Comparison of ENCODE assay signal across 22 cellular contexts in genomic region chr11:886568-886967, GRCh38. TPM values are rescaled to one million over a fixed set of nuclear protein-coding genes. Genes with fewer than 3 reads are reported as not detected.
DNase-seq lines count a peak whose midpoint lies in the region; ATAC-seq, FAIRE-seq and TF ChIP-seq lines count a peak whose summit lies in the region.
"Had no signal": no experiment of that assay in that cellular context is flagged by ENCODE, and none has a peak within 500 bp of the region (broad histone marks: within the 10 kb centered on the region; RNA-seq: fewer than 3 reads in every experiment).

No MANE protein-coding gene starts in this region.

- no peaks in the 10 kb centered on the region for H3K27me3 Mint-ChIP-seq in Caco-2 (ENCODE audit: insufficient read depth, unreplicated experiment)
- H3K27me3 Mint-ChIP-seq: B cell; CD4-positive, CD25-positive, alpha-beta regulatory T cell had no signal

- no peak for TF ChIP-seq EP300 in H1 (IDR thresholded peaks at IDR 0.05; ENCODE audit: borderline replicate concordance in 1 of 2, low read depth in 2 of 2, low read length in 2 of 2)

- no peak overlapping the region for H3K27ac ChIP-seq in Panc1 (ENCODE audit: low read length)
- H3K27ac ChIP-seq in H1 (ENCODE audit: low read depth, low read length): no peak overlapping the region
- H3K27ac ChIP-seq: 22Rv1, BLaER1, C4-2B, GM23248 had no signal

- H4K5ac ChIP-seq in H1 (ENCODE audit: insufficient read length, low read depth, low read length): no peak overlapping the region

- TF ChIP-seq CTCF in Panc1 (IDR thresholded peaks at IDR 0.05): no peak
- no peak for TF ChIP-seq CTCF in H1 (IDR thresholded peaks at IDR 0.05; ENCODE audit: control extremely low read depth in 1 of 3, insufficient read depth in 1 of 3, low read depth in 1 of 3, low read length in 3 of 3)
- no peak for TF ChIP-seq CTCF in Caco-2 (IDR thresholded peaks at IDR 0.05; ENCODE audit: insufficient read depth in 1 of 2, low read depth in 1 of 2, low read length in 1 of 2, severe bottlenecking in 1 of 2, unreplicated experiment in 1 of 2)

- TSS peak; percentile 35 for BruUV-seq in Panc1 (replicated peaks; lab: Mats Ljungman, UMichigan)
- no TSS peak for BruUV-seq in Caco-2 (replicated peaks; lab: Mats Ljungman, UMichigan)

- no peaks in the 10 kb centered on the region for H3K79me1 ChIP-seq in H1 (ENCODE audit: low read depth, low read length)

- no peak overlapping the region for H4K91ac ChIP-seq in H1 (replicated peaks; ENCODE audit: insufficient read length, low read length)

- H3K79me2 ChIP-seq in H1 (ENCODE audit: control insufficient read depth in 1 of 2, insufficient read depth in 2 of 2, low read length in 2 of 2): no peaks in the 10 kb centered on the region

- H3K27me3 ChIP-seq in Panc1 (ENCODE audit: control insufficient read depth, insufficient read depth, low read length) (no peaks in the 10 kb centered on the region), H1 (replicated peaks in 1 of 4; ENCODE audit: control insufficient read depth in 3 of 4, extremely low read depth in 1 of 4, insufficient read depth in 3 of 4, low read length in 3 of 4) (no peaks in the 10 kb centered on the region), Caco-2 (replicated peaks; ENCODE audit: control insufficient read depth, insufficient read depth, low read length) (no peaks in the 10 kb centered on the region)
- H3K27me3 ChIP-seq: BLaER1 had no signal

- H3K14ac ChIP-seq in H1 (ENCODE audit: insufficient read length): no peak overlapping the region

- peaks cover 3 to 20% of the 10 kb centered on the region in 2 experiments for H4K20me1 ChIP-seq in H1 (replicated peaks in 1 of 2; ENCODE audit: control insufficient read depth in 1 of 2, insufficient read depth in 2 of 2, low read length in 2 of 2)

- H3K9me3 ChIP-seq in Panc1 (ENCODE audit: control insufficient read depth, insufficient read depth, low read depth, low read length) (no peaks in the 10 kb centered on the region), H1 (ENCODE audit: insufficient read depth in 2 of 2, low read depth in 1 of 2, low read length in 1 of 2) (no peaks in the 10 kb centered on the region), Caco-2 (no peaks in the 10 kb centered on the region)
- H3K9me3 ChIP-seq: BLaER1 had no signal

- no peak for TF ChIP-seq RAD21 in H1 (IDR thresholded peaks at IDR 0.05 in 1 of 2, conservative IDR thresholded peaks at IDR 0.05 in 1 of 2; ENCODE audit: low read depth in 2 of 2, low read length in 2 of 2)

- H3K27ac Mint-ChIP-seq in stimulated activated effector memory CD8-positive, alpha-beta T cell treated with anti-CD3 and anti-CD28 coated beads, Interleukin-12 subunit alpha, Interleukin-12 subunit beta, amount 100 ng/mL, for 72 hours: peak overlapping the region; percentile 61
- no peak overlapping the region for H3K27ac Mint-ChIP-seq in Caco-2 (ENCODE audit: unreplicated experiment)
- H3K27ac Mint-ChIP-seq: B cell; CD4-positive, CD25-positive, alpha-beta regulatory T cell; CD8-positive, alpha-beta T cell; H9 had no signal

- H3K36me3 ChIP-seq in Panc1 (ENCODE audit: control insufficient read depth, insufficient read depth, low read length): no peaks in the 10 kb centered on the region
- H3K36me3 ChIP-seq in H1 (ENCODE audit: control insufficient read depth in 2 of 4, insufficient read depth in 4 of 4, low read length in 3 of 4): peaks cover 2 to 12% (median 7%) of the 10 kb centered on the region in 4 experiments; a peak in 4 of 8 replicates
- peaks cover 3% of the 10 kb centered on the region for H3K36me3 ChIP-seq in Caco-2 (ENCODE audit: control insufficient read depth, insufficient read depth, low read length)

- no peak for ATAC-seq in Panc1
- ATAC-seq in stimulated activated effector memory CD8-positive, alpha-beta T cell treated with anti-CD3 and anti-CD28 coated beads, Interleukin-12 subunit alpha, Interleukin-12 subunit beta, amount 100 ng/mL, for 72 hours: no peak
- ATAC-seq: CD8-positive, alpha-beta T cell; GM12878; HCT116 had no signal

- H3K9me3 Mint-ChIP-seq in stimulated activated effector memory CD8-positive, alpha-beta T cell treated with anti-CD3 and anti-CD28 coated beads, Interleukin-12 subunit alpha, Interleukin-12 subunit beta, amount 100 ng/mL, for 72 hours: no peaks in the 10 kb centered on the region
- H3K9me3 Mint-ChIP-seq in Caco-2 (ENCODE audit: unreplicated experiment): no peaks in the 10 kb centered on the region
- H3K9me3 Mint-ChIP-seq: CD8-positive, alpha-beta T cell; H9 had no signal

- intact Hi-C loops in Panc1 (cut with micrococcal nuclease; ENCODE audit: unreplicated experiment) (no loop called here), Caco-2 (cut with micrococcal nuclease; ENCODE audit: unreplicated experiment) (no loop called here)

- no peak for FAIRE-seq in H1 (lab: Jason Lieb, UNC)
- FAIRE-seq: A204.1, D721Med, GM12878, GM19239 had no signal

- no peak overlapping the region for H3K4me3 Mint-ChIP-seq in stimulated activated effector memory CD8-positive, alpha-beta T cell treated with anti-CD3 and anti-CD28 coated beads, Interleukin-12 subunit alpha, Interleukin-12 subunit beta, amount 100 ng/mL, for 72 hours
- H3K4me3 Mint-ChIP-seq in Caco-2 (ENCODE audit: unreplicated experiment): no peak overlapping the region
- H3K4me3 Mint-ChIP-seq: B cell; CD4-positive, CD25-positive, alpha-beta regulatory T cell; CD8-positive, alpha-beta T cell; H9 had no signal

- WGBS in H1 (ENCODE audit: extremely low coverage in 1 of 2, insufficient coverage in 1 of 2, insufficient read length in 1 of 2, insufficient replicate concordance in 2 of 2, low coverage in 1 of 2, low lambda C conversion rate in 2 of 2, missing lambda C conversion rate in 1 of 2), 2 experiments: 97% methylated on average over 15 of the region's 17 CpGs; no CpG with 5 or more reads in 1 of the 2 experiments

- no peak overlapping the region for H2AK5ac ChIP-seq in H1 (ENCODE audit: low read depth, low read length)

- no peak overlapping the region for H3K9ac ChIP-seq in H1 (replicated peaks in 1 of 4; ENCODE audit: extremely low read depth in 1 of 4, low read depth in 3 of 4, low read length in 3 of 4)
- H3K9ac ChIP-seq: BLaER1, GM23248 had no signal

- TF ChIP-seq POLR2A in H1 (IDR thresholded peaks at IDR 0.05; ENCODE audit: control extremely low read depth in 1 of 2, low read depth in 2 of 2, low read length in 2 of 2): no peak

- H3K4me2 ChIP-seq in H1 (ENCODE audit: insufficient read depth in 1 of 2, low read depth in 2 of 2, low read length in 2 of 2): no peak overlapping the region
- H3K4me2 ChIP-seq: BLaER1 had no signal

- no peak overlapping the region for H3K56ac ChIP-seq in H1 (replicated peaks; ENCODE audit: insufficient read length, low read depth, low read length)

- no peak overlapping the region for H2BK20ac ChIP-seq in H1 (ENCODE audit: low read length)

- H2BK15ac ChIP-seq in H1 (ENCODE audit: low read length): no peak overlapping the region

- H3K4me1 Mint-ChIP-seq in stimulated activated effector memory CD8-positive, alpha-beta T cell treated with anti-CD3 and anti-CD28 coated beads, Interleukin-12 subunit alpha, Interleukin-12 subunit beta, amount 100 ng/mL, for 72 hours: peaks cover 6% of the 10 kb centered on the region
- H3K4me1 Mint-ChIP-seq in Caco-2 (ENCODE audit: low read depth, unreplicated experiment): no peaks in the 10 kb centered on the region
- H3K4me1 Mint-ChIP-seq: B cell; CD4-positive, CD25-positive, alpha-beta regulatory T cell had no signal

- H2BK5ac ChIP-seq in H1 (ENCODE audit: low read depth, low read length): no peak overlapping the region

- H3K4me1 ChIP-seq in Panc1 (ENCODE audit: control insufficient read depth, insufficient read depth, low read length) (peaks cover 3% of the 10 kb centered on the region), H1 (replicated peaks in 1 of 4; ENCODE audit: control insufficient read depth in 3 of 4, insufficient read depth in 4 of 4, low read length in 3 of 4) (peaks cover 0 to 5% (median 1%) of the 10 kb centered on the region in 4 experiments; a peak in 2 of 7 replicates), Caco-2 (no peaks in the 10 kb centered on the region)

- no peak overlapping the region for H2BK120ac ChIP-seq in H1 (replicated peaks; ENCODE audit: low read depth, low read length)

- no peak overlapping the region for H3K18ac ChIP-seq in H1 (ENCODE audit: extremely low read depth, low read length)

- H4K8ac ChIP-seq in H1 (ENCODE audit: extremely low read depth, insufficient read depth, low read length): peak overlapping the region; percentile 79; the same call in 1 of the 2 replicates

- peaks cover 19% of the 10 kb centered on the region for H3K36me3 Mint-ChIP-seq in stimulated activated effector memory CD8-positive, alpha-beta T cell treated with anti-CD3 and anti-CD28 coated beads, Interleukin-12 subunit alpha, Interleukin-12 subunit beta, amount 100 ng/mL, for 72 hours
- H3K36me3 Mint-ChIP-seq in Caco-2 (ENCODE audit: insufficient read depth, unreplicated experiment): peaks cover 48% of the 10 kb centered on the region

- DNase-seq in Panc1 (ENCODE audit: low read depth, low spot score) (no peak), H1 (ENCODE audit: low read depth in 1 of 2, low spot score in 2 of 2) (no peak), Caco-2 (no peak), RKO (ENCODE audit: low spot score) (no peak)
- no peak for DNase-seq in stimulated activated effector memory CD8-positive, alpha-beta T cell treated with anti-CD3 and anti-CD28 coated beads, Interleukin-12 subunit alpha, Interleukin-12 subunit beta, amount 100 ng/mL, for 72 hours (ENCODE audit: low spot score in 2 of 2)
- DNase-seq: CD4-positive, CD25-positive, alpha-beta regulatory T cell; CD8-positive, alpha-beta T cell; DMS 273 treated with DMSO at 0.1 percent for 48 hours; DMS79; EL; GDM1; GM23248; H9 had no signal

- in situ Hi-C loops in Panc1 (cut with HindIII; ENCODE audit: low pct_unique_long_range_greater_than_20kb, low sequenced_read_pairs): no loop called here

- no peak overlapping the region for H2BK12ac ChIP-seq in H1 (ENCODE audit: low read depth, low read length)

- no peak overlapping the region for H3K4ac ChIP-seq in H1 (replicated peaks; ENCODE audit: insufficient read length, low read depth, low read length)

- no peaks in the 10 kb centered on the region for H3K23me2 ChIP-seq in H1 (ENCODE audit: low read depth, low read length)

- H3K23ac ChIP-seq in H1 (ENCODE audit: insufficient read length): no peak overlapping the region

- CTCF ChIA-PET in Panc1 (lab: Charles Lee) (no interaction called here), H1 (lab: Charles Lee; ENCODE audit: partially characterized antibody) (interaction anchor here (1.8 to 4.9 kb wide), 5 partner anchors 9 to 165 kb away, joined by 4 to 25 read pairs (median 8); no protein-coding TSS in a partner anchor), Caco-2 (lab: Charles Lee) (interaction anchor here (0.7 kb wide), 1 partner anchor 526 kb away, joined by 3 read pairs; no protein-coding TSS in a partner anchor)

- POLR2A ChIA-PET in Panc1 (lab: Charles Lee): no interaction called here
- POLR2A ChIA-PET in H1 (lab: Charles Lee; ENCODE audit: partially characterized antibody): interaction anchor here (0.6 to 1.4 kb wide), 8 partner anchors 8 to 68 kb away, joined by 3 to 4 read pairs (median 3); partner anchors contain the start of gene PNPLA2
- POLR2A ChIA-PET in Caco-2 (lab: Charles Lee): no interaction called here

- H3K4me3 ChIP-seq in Panc1 (ENCODE audit: low read depth in 2 of 2, low read length in 2 of 2) (no peak overlapping the region), H1 (ENCODE audit: extremely low read depth in 1 of 4, insufficient read depth in 2 of 4, low read depth in 3 of 4, low read length in 4 of 4) (no peak overlapping the region), Caco-2 (ENCODE audit: low read depth, low read length) (no peak overlapping the region)
- H3K4me3 ChIP-seq: BLaER1, GM12878, GM23248 had no signal

- H2AFZ ChIP-seq in H1 (ENCODE audit: low read length): no peak overlapping the region
- H2AFZ ChIP-seq: GM23248 had no signal

RNA-seq across cellular contexts. Expression of gene CHID1, which starts 24.0 kb away (rescaled TPM):
- total RNA-seq in Panc1 (2021; ENCODE audit: unreplicated experiment) (224 TPM), Caco-2 (2022) (166 and 180 TPM in 2 replicates)
- polyA plus RNA-seq in Panc1 (2012; ENCODE audit: insufficient read length): 247 TPM
- total RNA-seq in H1 (2021; fragmentation: NEBNext Ultra II Directional; extraction: Animal tissue kit (Norgen Biotek cat#: 25700)): 78.9 and 81.2 TPM in 2 replicates
- 88.5 and 114 TPM in 2 replicates for polyA plus RNA-seq in H1 (2011; rRNA removed)
- polyA plus RNA-seq in H1 (2011; cell fraction: cytosol; rRNA removed): 102 TPM
- 115 TPM for polyA plus RNA-seq in H1 (2011; cell fraction: nucleus; rRNA removed)
- polyA plus RNA-seq in H1 (2012, experiment 1 of 2): 55.8 to 87.0 TPM (median 82.0 TPM) in 4 replicates
- polyA plus RNA-seq in H1 (2012, experiment 2 of 2): 82.1 TPM
- 76.3 TPM for polyA plus RNA-seq in H1 (2013, experiment 1 of 2)
- 80.1 TPM for polyA plus RNA-seq in H1 (2013, experiment 2 of 2)
- 59.6 and 70.2 TPM in 2 replicates for polyA minus RNA-seq in H1 (2011; rRNA and poly(A)+ RNA removed)
- 49.1 TPM for polyA minus RNA-seq in H1 (2011; cell fraction: cytosol; rRNA and poly(A)+ RNA removed)
- 52.7 TPM for polyA minus RNA-seq in H1 (2011; cell fraction: nucleus; rRNA and poly(A)+ RNA removed)

RNA-seq across cellular contexts. Expression of gene AP2A2, which starts 39.1 kb away (rescaled TPM):
- total RNA-seq in Panc1 (2021; ENCODE audit: unreplicated experiment) (123 TPM), Caco-2 (2022) (122 and 130 TPM in 2 replicates)
- 238 TPM for polyA plus RNA-seq in Panc1 (2012; ENCODE audit: insufficient read length)
- total RNA-seq in H1 (2021; fragmentation: NEBNext Ultra II Directional; extraction: Animal tissue kit (Norgen Biotek cat#: 25700)): 50.0 and 56.3 TPM in 2 replicates
- polyA plus RNA-seq in H1 (2011; rRNA removed): 65.0 and 70.0 TPM in 2 replicates
- polyA plus RNA-seq in H1 (2011; cell fraction: cytosol; rRNA removed): 44.9 TPM
- 169 TPM for polyA plus RNA-seq in H1 (2011; cell fraction: nucleus; rRNA removed)
- 40.2 to 49.3 TPM (median 44.1 TPM) in 4 replicates for polyA plus RNA-seq in H1 (2012, experiment 1 of 2)
- polyA plus RNA-seq in H1 (2012, experiment 2 of 2): 31.3 TPM
- polyA plus RNA-seq in H1 (2013, experiment 1 of 2): 44.2 TPM
- 40.7 TPM for polyA plus RNA-seq in H1 (2013, experiment 2 of 2)
- polyA minus RNA-seq in H1 (2011; rRNA and poly(A)+ RNA removed): 55.2 and 63.7 TPM in 2 replicates
- polyA minus RNA-seq in H1 (2011; cell fraction: cytosol; rRNA and poly(A)+ RNA removed): 75.7 TPM
- 71.4 TPM for polyA minus RNA-seq in H1 (2011; cell fraction: nucleus; rRNA and poly(A)+ RNA removed)

RNA-seq across cellular contexts. Expression of gene TSPAN4, which starts 43.9 kb away (rescaled TPM):
- total RNA-seq in Panc1 (2021; ENCODE audit: unreplicated experiment) (187 TPM), Caco-2 (2022) (84.5 and 95.9 TPM in 2 replicates)
- polyA plus RNA-seq in Panc1 (2012; ENCODE audit: insufficient read length): 257 TPM
- total RNA-seq in H1 (2021; fragmentation: NEBNext Ultra II Directional; extraction: Animal tissue kit (Norgen Biotek cat#: 25700)): 74.1 and 75.8 TPM in 2 replicates
- 145 and 217 TPM in 2 replicates for polyA plus RNA-seq in H1 (2011; rRNA removed)
- polyA plus RNA-seq in H1 (2011; cell fraction: cytosol; rRNA removed): 167 TPM
- 298 TPM for polyA plus RNA-seq in H1 (2011; cell fraction: nucleus; rRNA removed)
- 43.0 to 90.8 TPM (median 85.3 TPM) in 4 replicates for polyA plus RNA-seq in H1 (2012, experiment 1 of 2)
- 79.3 TPM for polyA plus RNA-seq in H1 (2012, experiment 2 of 2)
- 88.9 TPM for polyA plus RNA-seq in H1 (2013, experiment 1 of 2)
- polyA plus RNA-seq in H1 (2013, experiment 2 of 2): 84.1 TPM
- polyA minus RNA-seq in H1 (2011; rRNA and poly(A)+ RNA removed): 55.7 and 63.0 TPM in 2 replicates
- polyA minus RNA-seq in H1 (2011; cell fraction: cytosol; rRNA and poly(A)+ RNA removed): 58.9 TPM
- polyA minus RNA-seq in H1 (2011; cell fraction: nucleus; rRNA and poly(A)+ RNA removed): 56.8 TPM

RNA-seq across cellular contexts. Expression of gene POLR2L, which starts 44.2 kb away (rescaled TPM):
- total RNA-seq in Panc1 (2021; ENCODE audit: unreplicated experiment) (673 TPM), Caco-2 (2022) (139 and 141 TPM in 2 replicates)
- 2,061 TPM for polyA plus RNA-seq in Panc1 (2012; ENCODE audit: insufficient read length)
- 151 and 167 TPM in 2 replicates for total RNA-seq in H1 (2021; fragmentation: NEBNext Ultra II Directional; extraction: Animal tissue kit (Norgen Biotek cat#: 25700))
- polyA plus RNA-seq in H1 (2011; rRNA removed): 140 and 142 TPM in 2 replicates
- polyA plus RNA-seq in H1 (2011; cell fraction: cytosol; rRNA removed): 136 TPM
- polyA plus RNA-seq in H1 (2011; cell fraction: nucleus; rRNA removed): 416 TPM
- 193 to 318 TPM (median 295 TPM) in 4 replicates for polyA plus RNA-seq in H1 (2012, experiment 1 of 2)
- 68.0 TPM for polyA plus RNA-seq in H1 (2012, experiment 2 of 2)
- polyA plus RNA-seq in H1 (2013, experiment 1 of 2): 240 TPM
- polyA plus RNA-seq in H1 (2013, experiment 2 of 2): 247 TPM
- polyA minus RNA-seq in H1 (2011; rRNA and poly(A)+ RNA removed): 72.5 and 95.8 TPM in 2 replicates
- polyA minus RNA-seq in H1 (2011; cell fraction: cytosol; rRNA and poly(A)+ RNA removed): 138 TPM
- 79.6 TPM for polyA minus RNA-seq in H1 (2011; cell fraction: nucleus; rRNA and poly(A)+ RNA removed)

RNA-seq across cellular contexts. Expression of gene CD151, which starts 53.8 kb away (rescaled TPM):
- total RNA-seq in Panc1 (2021; ENCODE audit: unreplicated experiment): 680 TPM
- polyA plus RNA-seq in Panc1 (2012; ENCODE audit: insufficient read length): 1,015 TPM
- total RNA-seq in H1 (2021; fragmentation: NEBNext Ultra II Directional; extraction: Animal tissue kit (Norgen Biotek cat#: 25700)): 93.4 and 101 TPM in 2 replicates
- 212 and 257 TPM in 2 replicates for polyA plus RNA-seq in H1 (2011; rRNA removed)
- polyA plus RNA-seq in H1 (2011; cell fraction: cytosol; rRNA removed): 196 TPM
- 315 TPM for polyA plus RNA-seq in H1 (2011; cell fraction: nucleus; rRNA removed)
- 85.6 to 141 TPM (median 135 TPM) in 4 replicates for polyA plus RNA-seq in H1 (2012, experiment 1 of 2)
- 137 TPM for polyA plus RNA-seq in H1 (2012, experiment 2 of 2)
- polyA plus RNA-seq in H1 (2013, experiment 1 of 2): 105 TPM
- polyA plus RNA-seq in H1 (2013, experiment 2 of 2): 114 TPM
- polyA minus RNA-seq in H1 (2011; rRNA and poly(A)+ RNA removed): 117 and 123 TPM in 2 replicates
- 66.3 TPM for polyA minus RNA-seq in H1 (2011; cell fraction: cytosol; rRNA and poly(A)+ RNA removed)
- 80.7 TPM for polyA minus RNA-seq in H1 (2011; cell fraction: nucleus; rRNA and poly(A)+ RNA removed)
- total RNA-seq in Caco-2 (2022): 268 and 302 TPM in 2 replicates
